9 cellular contexts compared by ENCODE assay signal in the genomic region with DNA sequence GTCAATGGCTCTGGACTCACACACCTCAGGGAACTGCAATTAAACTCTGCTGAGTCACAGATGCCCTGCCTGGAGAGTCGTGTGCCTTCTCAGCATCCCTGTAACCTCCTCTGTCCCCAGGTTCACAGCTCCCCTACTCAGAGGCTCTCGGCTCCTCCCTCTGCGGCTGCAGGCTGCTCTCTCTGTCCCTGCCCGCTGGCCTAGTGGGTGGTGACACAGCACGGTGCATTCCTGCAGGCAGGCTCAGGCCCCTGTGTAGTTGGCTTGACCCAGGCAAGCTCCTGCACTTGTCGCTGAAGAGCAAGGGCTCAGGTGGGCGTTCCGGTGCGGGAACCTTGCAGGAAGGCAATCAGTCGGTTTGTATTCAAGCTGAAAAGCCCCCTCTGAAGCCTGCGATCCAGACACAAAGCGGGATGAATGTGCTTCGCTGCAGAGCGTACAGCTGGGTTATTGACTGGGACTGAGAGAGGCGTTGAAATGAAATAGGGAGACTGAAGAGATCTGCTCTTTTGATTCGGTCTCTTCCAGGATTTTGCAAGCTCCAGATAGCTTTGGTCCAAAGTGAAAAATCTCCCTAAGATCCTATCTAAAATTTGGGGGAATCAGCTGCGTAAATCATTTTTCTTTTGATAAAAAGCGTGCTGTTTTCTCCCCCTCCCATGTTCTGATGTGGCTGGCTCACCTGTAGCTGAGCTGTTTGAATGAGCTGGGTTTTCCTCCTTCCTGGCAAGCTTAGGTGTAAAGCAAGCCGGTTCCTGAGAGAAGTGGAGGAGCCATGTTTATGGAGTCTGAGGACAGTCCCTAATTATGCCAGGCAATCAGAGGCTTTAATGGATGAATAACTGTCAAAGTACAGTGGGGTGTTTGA.
DNase-seq lines count a peak whose midpoint lies in the region; ATAC-seq and TF ChIP-seq lines count a peak whose summit lies in the region.
"Had no signal": no experiment of that assay in that cellular context is flagged by ENCODE, and none has a peak within 500 bp of the region (broad histone marks: within the 10 kb centered on the region; RNA-seq: fewer than 3 reads in every experiment).

No MANE protein-coding gene starts in this region.

- no peak overlapping the region for H3K23ac ChIP-seq in IMR-90 (ENCODE audit: low read depth, low read length)

- H2BK20ac ChIP-seq in IMR-90 (ENCODE audit: low read depth, low read length): no peak overlapping the region

- intact Hi-C loops in IMR-90 (cut with micrococcal nuclease): no loop called here

- no peak overlapping the region for H2BK120ac ChIP-seq in IMR-90 (ENCODE audit: low read depth, low read length)

- H4K91ac ChIP-seq in IMR-90 (ENCODE audit: insufficient read depth, low read depth, low read length): no peak overlapping the region

- H3K4me3 ChIP-seq in IMR-90 (ENCODE audit: insufficient read depth, low read depth, low read length) (no peak overlapping the region), ectodermal cell (ENCODE audit: insufficient read depth, low read depth, low read length) (peak overlapping the region; percentile 8)
- H3K4me3 ChIP-seq in effector memory CD4-positive, alpha-beta T cell (ENCODE audit: insufficient read depth, low read depth, low read length, poor library complexity, severe bottlenecking): no peak overlapping the region

- BruUV-seq in IMR-90 (replicated peaks; lab: Mats Ljungman, UMichigan): no TSS peak

- H3K27me3 ChIP-seq in IMR-90 (ENCODE audit: control insufficient read depth, insufficient read depth, low read length): peaks cover 13% of the 10 kb centered on the region
- H3K27me3 ChIP-seq in ectodermal cell (ENCODE audit: control insufficient read depth, insufficient read depth, low read length, poor library complexity, severe bottlenecking): peaks cover 11% of the 10 kb centered on the region
- no peaks in the 10 kb centered on the region for H3K27me3 ChIP-seq in effector memory CD4-positive, alpha-beta T cell (replicated peaks; ENCODE audit: control insufficient read depth, insufficient read depth, low read length, poor library complexity, severe bottlenecking)

- no peak overlapping the region for H2AK5ac ChIP-seq in IMR-90 (ENCODE audit: low read depth, low read length)

- TF ChIP-seq CTCF in IMR-90 (conservative IDR thresholded peaks at IDR 0.05; ENCODE audit: low read depth, low read length): no peak

- H3K9ac ChIP-seq in IMR-90 (ENCODE audit: low read depth, low read length): no peak overlapping the region

- no peaks in the 10 kb centered on the region for H4K20me1 ChIP-seq in IMR-90 (ENCODE audit: insufficient read depth, low read length)

- H3K4me2 ChIP-seq in IMR-90 (ENCODE audit: low read depth, low read length): no peak overlapping the region

- H3K56ac ChIP-seq in IMR-90 (ENCODE audit: extremely low read depth, insufficient read depth, low read length): no peak overlapping the region

- no peak overlapping the region for H3K14ac ChIP-seq in IMR-90 (replicated peaks; ENCODE audit: low read depth, low read length)

- CTCF ChIA-PET in IMR-90 (lab: Yijun Ruan, JAX): interaction anchor here (1.7 kb wide), 1 partner anchor 15 kb away, joined by 5 read pairs; no protein-coding TSS in a partner anchor

- H3K27ac ChIP-seq in IMR-90 (ENCODE audit: insufficient read depth, low read length) (no peak overlapping the region), ectodermal cell (ENCODE audit: insufficient read depth, low read depth, low read length, poor library complexity, severe bottlenecking) (peak overlapping the region; percentile 54)
- no peak overlapping the region for H3K27ac ChIP-seq in effector memory CD4-positive, alpha-beta T cell (ENCODE audit: insufficient read depth, low read length, poor library complexity, severe bottlenecking)

- no peak overlapping the region for H3K18ac ChIP-seq in IMR-90 (ENCODE audit: low read depth, low read length)

- H4K5ac ChIP-seq in IMR-90 (ENCODE audit: low read depth, low read length): no peak overlapping the region

- in situ Hi-C loops in IMR-90 (cut with MboI; ENCODE audit: low sequenced_read_pairs): loop anchor here (25.0 kb wide), 1 partner anchor 645 kb away; no protein-coding TSS in a partner anchor

- H3K36me3 ChIP-seq in IMR-90 (ENCODE audit: control insufficient read depth, insufficient read depth, low read length) (no peaks in the 10 kb centered on the region), ectodermal cell (ENCODE audit: control insufficient read depth, insufficient read depth, low read length) (no peaks in the 10 kb centered on the region)
- H3K36me3 ChIP-seq in effector memory CD4-positive, alpha-beta T cell (ENCODE audit: control insufficient read depth, insufficient read depth, low read length): no peaks in the 10 kb centered on the region

- ATAC-seq in GM18508 (IDR thresholded peaks at IDR 0.05; ENCODE audit: insufficient read depth, unreplicated experiment) (peak; percentile 43), IMR-90 (ENCODE audit: low read depth) (no peak), HG03565 (IDR thresholded peaks at IDR 0.05; ENCODE audit: unreplicated experiment) (no peak)

- peak overlapping the region; percentile 61 for H2AFZ ChIP-seq in IMR-90 (replicated peaks; ENCODE audit: low read length, poor library complexity)

- dilution Hi-C loops in IMR-90 (cut with HindIII; ENCODE audit: low sequenced_read_pairs, unreplicated experiment): no loop called here

- no peak overlapping the region for H2BK5ac ChIP-seq in IMR-90 (ENCODE audit: low read depth, low read length, poor library complexity, severe bottlenecking)

- H2AK9ac ChIP-seq in IMR-90 (replicated peaks; ENCODE audit: low read depth, low read length, poor library complexity): no peak overlapping the region

- no peaks in the 10 kb centered on the region for H3K9me1 ChIP-seq in IMR-90 (ENCODE audit: insufficient read depth, low read length)

- no peak overlapping the region for H2BK15ac ChIP-seq in IMR-90 (ENCODE audit: low read depth, low read length)

- POLR2A ChIA-PET in IMR-90 (lab: Charles Lee; ENCODE audit: unreplicated experiment): no interaction called here

- WGBS in IMR-90 (ENCODE audit: extremely low coverage in 2 of 2, insufficient read length in 1 of 2), 2 experiments: no CpG with 5 or more reads among the region's 19 CpGs
- 9 to 10% methylated on average over 19 of the region's 19 CpGs for WGBS in ectodermal cell, 2 experiments

- no peak for DNase-seq in IMR-90
- peak; percentile 71 for DNase-seq in occipital lobe (lab: John Stamatoyannopoulos, UW)
- DNase-seq in COLO668 (lab: John Stamatoyannopoulos, UW; ENCODE audit: unreplicated experiment): no peak
- no peak for DNase-seq in effector memory CD4-positive, alpha-beta T cell
- no peak for DNase-seq in activated T-cell treated with anti-CD3 and anti-CD28 coated beads, Interleukin-2, amount 50 U/mL, for 1 hour
- DNase-seq: naive B cell had no signal

- H4K8ac ChIP-seq in IMR-90 (ENCODE audit: low read depth in 2 of 2, low read length in 2 of 2): no peak overlapping the region

- no peaks in the 10 kb centered on the region for H3K4me1 ChIP-seq in IMR-90 (ENCODE audit: control insufficient read depth, insufficient read depth, low read length)
- peaks cover 60% of the 10 kb centered on the region for H3K4me1 ChIP-seq in ectodermal cell (ENCODE audit: control insufficient read depth, insufficient read depth, low read length)
- H3K4me1 ChIP-seq in effector memory CD4-positive, alpha-beta T cell (ENCODE audit: control insufficient read depth, insufficient read depth, low read length, poor library complexity, severe bottlenecking): no peaks in the 10 kb centered on the region

- TF ChIP-seq POLR2A in IMR-90 (IDR thresholded peaks at IDR 0.05; ENCODE audit: low read depth, low read length): no peak

- H3K9me3 ChIP-seq in IMR-90 (ENCODE audit: control insufficient read depth, insufficient read depth, low read length): no peaks in the 10 kb centered on the region
- H3K9me3 ChIP-seq in ectodermal cell (ENCODE audit: control insufficient read depth, low read length): no peaks in the 10 kb centered on the region
- H3K9me3 ChIP-seq in effector memory CD4-positive, alpha-beta T cell (ENCODE audit: control insufficient read depth, low read length): no peaks in the 10 kb centered on the region

- H3K79me1 ChIP-seq in IMR-90 (ENCODE audit: low read depth in 1 of 2, low read length in 2 of 2): no peaks in the 10 kb centered on the region

- H3K4ac ChIP-seq in IMR-90 (ENCODE audit: low read depth, low read length): no peak overlapping the region

- no peak for TF ChIP-seq RAD21 in IMR-90 (IDR thresholded peaks at IDR 0.05; ENCODE audit: low read length)

TF ChIP-seq in IMR-90, 13 proteins besides CTCF, POLR2A, EP300 and RAD21:
- TF ChIP-seq CEBPB (IDR thresholded peaks at IDR 0.05; ENCODE audit: low read depth, low read length) (no peak), MXI1 (IDR thresholded peaks at IDR 0.05; ENCODE audit: borderline replicate concordance, low read depth, low read length) (no peak), RFX5 (IDR thresholded peaks at IDR 0.05; ENCODE audit: low read depth, low read length) (no peak), BHLHE40 (IDR thresholded peaks at IDR 0.05; ENCODE audit: low read depth, low read length) (no peak)
- TF ChIP-seq, protein P1, sequence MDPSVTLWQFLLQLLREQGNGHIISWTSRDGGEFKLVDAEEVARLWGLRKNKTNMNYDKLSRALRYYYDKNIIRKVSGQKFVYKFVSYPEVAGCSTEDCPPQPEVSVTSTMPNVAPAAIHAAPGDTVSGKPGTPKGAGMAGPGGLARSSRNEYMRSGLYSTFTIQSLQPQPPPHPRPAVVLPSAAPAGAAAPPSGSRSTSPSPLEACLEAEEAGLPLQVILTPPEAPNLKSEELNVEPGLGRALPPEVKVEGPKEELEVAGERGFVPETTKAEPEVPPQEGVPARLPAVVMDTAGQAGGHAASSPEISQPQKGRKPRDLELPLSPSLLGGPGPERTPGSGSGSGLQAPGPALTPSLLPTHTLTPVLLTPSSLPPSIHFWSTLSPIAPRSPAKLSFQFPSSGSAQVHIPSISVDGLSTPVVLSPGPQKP (IDR thresholded peaks at IDR 0.05; ENCODE audit: borderline replicate concordance, low read depth, low read length): no peak
